ENCODE assay signal across 10 cellular contexts in the genomic region with DNA sequence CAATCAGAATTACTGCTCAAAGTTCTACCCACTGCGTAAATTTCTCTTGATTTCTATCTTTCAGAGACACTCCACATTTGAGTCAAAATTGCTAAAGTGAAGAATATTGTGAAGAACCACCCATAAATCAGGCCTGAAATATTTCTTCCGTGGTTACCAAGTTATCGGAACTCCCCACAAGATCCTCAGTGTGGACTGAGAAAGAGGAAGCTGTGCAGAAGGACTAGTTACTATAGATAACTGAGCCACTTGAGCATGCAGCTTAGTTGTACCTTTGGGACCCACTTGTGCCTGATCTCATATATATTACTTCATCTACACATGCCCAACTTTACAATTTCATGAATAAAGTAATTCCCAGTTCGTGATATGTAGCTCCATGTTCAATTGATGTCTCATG.
"Had no signal": no experiment of that assay in that cellular context is flagged by ENCODE, and none has a peak within 500 bp of the region (broad histone marks: within the 10 kb centered on the region; RNA-seq: fewer than 3 reads in every experiment).

No MANE protein-coding gene starts in this region.

- H3K27ac ChIP-seq: pancreas, testis had no signal

- H3K4me3 ChIP-seq: pancreas, testis had no signal

- ATAC-seq: pancreas; stimulated activated naive CD8-positive, alpha-beta T cell treated with anti-CD3 and anti-CD28 coated beads, Interleukin-15, amount 100 ng/mL, for 72 hours had no signal

- H3K36me3 ChIP-seq: pancreas had no signal

- H3K4me1 ChIP-seq: pancreas, testis had no signal

- H3K9me3 ChIP-seq: pancreas, testis had no signal

- H3K27me3 ChIP-seq: pancreas, testis had no signal

- DNase-seq: activated CD4-positive, CD25-positive, alpha-beta regulatory T cell; activated naive CD4-positive, alpha-beta T cell treated with anti-CD3 and anti-CD28 coated beads, Interleukin-2, amount 10 ng/mL, durations not matched to agents 7 days and 5 days; erythroblast; hippocampal formation; kidney glomerular epithelial cell; pancreas; stimulated activated CD4-positive, alpha-beta T cell treated with anti-CD3 and anti-CD28 coated beads, Interleukin-4, amount 100 ng/mL, for 24 hours; stimulated activated naive CD8-positive, alpha-beta T cell treated with anti-CD3 and anti-CD28 coated beads, Interleukin-15, amount 100 ng/mL, for 72 hours; T1000; testis had no signal

- FAIRE-seq: pancreas had no signal
